Comparison of ENCODE assay signal across 20 cellular contexts in the genomic region with DNA sequence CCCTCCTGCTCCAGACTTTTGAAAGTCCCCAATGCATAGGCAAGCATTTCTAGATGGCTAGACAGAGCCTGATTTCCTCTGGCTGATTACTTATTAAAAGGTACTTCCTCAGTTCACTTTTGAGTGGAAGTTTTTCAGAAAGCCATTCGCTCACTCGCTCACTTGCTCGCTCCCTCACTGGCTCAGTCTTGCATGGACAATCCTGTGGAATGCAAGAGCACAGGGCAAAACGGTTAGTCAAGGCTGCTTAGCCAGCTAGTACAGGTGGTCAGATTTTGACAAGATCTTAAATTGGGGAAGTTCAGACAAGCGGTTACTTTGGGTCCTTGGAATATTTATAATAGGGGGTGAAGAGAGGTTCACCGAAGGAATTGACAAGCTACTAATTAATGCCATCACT.
DNase-seq lines count a peak whose midpoint lies in the region; FAIRE-seq and TF ChIP-seq lines count a peak whose summit lies in the region.
"Had no signal": no experiment of that assay in that cellular context is flagged by ENCODE, and none has a peak within 500 bp of the region (broad histone marks: within the 10 kb centered on the region; RNA-seq: fewer than 3 reads in every experiment).

No MANE protein-coding gene starts in this region.

- H4K20me1 ChIP-seq in neural progenitor cell (ENCODE audit: low read depth) = no peaks in the 10 kb centered on the region

- peaks cover 43% of the 10 kb centered on the region for H3K4me1 Mint-ChIP-seq in neural progenitor cell
- H3K4me1 Mint-ChIP-seq: B cell; CD4-positive, alpha-beta memory T cell had no signal

- H3K9me3 ChIP-seq in neural progenitor cell (ENCODE audit: low read depth) = no peaks in the 10 kb centered on the region

- FAIRE-seq in RCC 7860 (lab: Jason Lieb, UNC) = peak; percentile 95
- FAIRE-seq: D721Med, GM12892, K562 had no signal

- DNase-seq in ACHN = peak; percentile 91
- peak; percentile 71 for DNase-seq in RCC 7860 (ENCODE audit: low spot score)
- peak; percentile 86 for DNase-seq in kidney epithelial cell (ENCODE audit: low read depth)
- peak; percentile 44 for DNase-seq in neural progenitor cell (ENCODE audit: low spot score)
- no peak for DNase-seq in midbrain (lab: John Stamatoyannopoulos, UW)
- DNase-seq in NCI-H446 (lab: John Stamatoyannopoulos, UW) = no peak
- no peak for DNase-seq in NCI-H2107 treated with DMSO at 0.1 percent for 48 hours (lab: John Stamatoyannopoulos, UW; ENCODE audit: unreplicated experiment)
- DNase-seq in SKM-1 treated with dmso at 0.1 percent for 144 hours (lab: John Stamatoyannopoulos, UW; ENCODE audit: unreplicated experiment) = no peak
- DNase-seq: CD4-positive, alpha-beta memory T cell; DMS79 treated with DMSO at 0.1 percent for 48 hours; GDM1; NCI-H146; NCI-H2081 treated with DMSO at 0.1 percent for 48 hours; NCI-H2227 treated with DMSO at 0.1 percent for 48 hours; SHP77 treated with DMSO at 0.1 percent for 48 hours had no signal

- H2AFZ ChIP-seq in neural progenitor cell (replicated peaks) = no peak overlapping the region

- H3F3A ChIP-seq in neural progenitor cell (ENCODE audit: low read depth) = peaks cover 16% of the 10 kb centered on the region

- no peak for TF ChIP-seq CTCF in kidney epithelial cell (IDR thresholded peaks at IDR 0.05; ENCODE audit: insufficient read depth, low read length, poor library complexity, severe bottlenecking)
- no peak for TF ChIP-seq CTCF in neural progenitor cell (IDR thresholded peaks at IDR 0.05)

- H3K27ac ChIP-seq in neural progenitor cell = no peak overlapping the region
- H3K27ac ChIP-seq: HL-60 had no signal

- peaks cover 46% of the 10 kb centered on the region for H3K4me1 ChIP-seq in neural progenitor cell

- peak overlapping the region; percentile 59 for H3K4me2 ChIP-seq in neural progenitor cell

- no peaks in the 10 kb centered on the region for H3K36me3 Mint-ChIP-seq in neural progenitor cell
- H3K36me3 Mint-ChIP-seq: CD4-positive, alpha-beta memory T cell had no signal

- H3K79me2 ChIP-seq in neural progenitor cell (ENCODE audit: low read depth) = no peaks in the 10 kb centered on the region

- H3K36me3 ChIP-seq in kidney epithelial cell (ENCODE audit: control insufficient read depth, insufficient read depth, low read length) (no peaks in the 10 kb centered on the region), neural progenitor cell (no peaks in the 10 kb centered on the region)

- no peak overlapping the region for H3K4me3 Mint-ChIP-seq in neural progenitor cell
- H3K4me3 Mint-ChIP-seq: B cell; CD4-positive, alpha-beta memory T cell had no signal

- in situ Hi-C loops in ACHN (cut with HindIII; ENCODE audit: low pct_ligation_motif_present, low pct_unique_long_range_greater_than_20kb, low sequenced_read_pairs) = no loop called here

- H3K9ac ChIP-seq in neural progenitor cell = no peak overlapping the region

- H3K27me3 Mint-ChIP-seq in neural progenitor cell (ENCODE audit: insufficient read depth, low read depth) = peaks cover 3% of the 10 kb centered on the region

- H3K4me3 ChIP-seq in kidney epithelial cell (ENCODE audit: low read depth, low read length) (no peak overlapping the region), neural progenitor cell (no peak overlapping the region)
- H3K4me3 ChIP-seq: K562 had no signal

- H3K27ac Mint-ChIP-seq in neural progenitor cell = no peak overlapping the region
- H3K27ac Mint-ChIP-seq: B cell had no signal

- no peaks in the 10 kb centered on the region for H3K9me3 Mint-ChIP-seq in neural progenitor cell
- H3K9me3 Mint-ChIP-seq: CD4-positive, alpha-beta memory T cell had no signal

- H3K27me3 ChIP-seq in kidney epithelial cell (ENCODE audit: control insufficient read depth, insufficient read depth, low read length) (no peaks in the 10 kb centered on the region), neural progenitor cell (no peaks in the 10 kb centered on the region)

Comparison
In these comparisons a context has a peak if more than half of its experiments do, and no peak if none do; other contexts are left out.
1. DNase-seq: peak in ACHN (single experiment), RCC 7860 (single experiment), kidney epithelial cell (single experiment) and neural progenitor cell (single experiment); none in midbrain (single experiment), NCI-H446 (0 of 2), NCI-H2107 treated with DMSO at 0.1 percent for 48 hours (single experiment) and SKM-1 treated with dmso at 0.1 percent for 144 hours (single experiment).